ENCODE assay signal across 1 cellular context in the genomic region with DNA sequence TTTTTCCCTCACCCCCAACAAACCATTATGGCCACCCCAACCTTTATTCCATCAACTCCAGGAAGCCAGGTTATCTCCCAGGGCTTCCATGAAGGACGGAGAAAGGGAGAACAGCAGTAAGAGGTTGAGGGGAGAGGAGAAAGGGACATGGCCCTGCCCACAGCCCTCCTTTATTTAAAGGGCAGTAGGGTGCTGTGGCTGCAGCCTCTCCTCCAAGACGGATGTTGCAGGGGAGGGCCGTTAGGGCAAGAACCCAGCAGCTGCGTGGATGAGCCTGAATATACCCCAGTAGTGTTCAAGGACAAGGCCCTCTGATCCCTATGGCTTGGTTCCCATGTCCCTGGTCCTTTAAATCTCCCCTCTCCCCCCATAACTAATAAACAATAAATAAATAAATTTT.
TF ChIP-seq lines count a peak whose summit lies in the region.

No MANE protein-coding gene starts in this region.

TF ChIP-seq in IMR-90, 13 proteins besides CTCF, POLR2A, EP300 and RAD21:
- no peak for TF ChIP-seq FOS (IDR thresholded peaks at IDR 0.05; ENCODE audit: low read depth, low read length)
- TF ChIP-seq NFE2L2 (IDR thresholded peaks at IDR 0.05; ENCODE audit: low read depth, low read length), result no peak
- TF ChIP-seq SMC3 (IDR thresholded peaks at IDR 0.05; ENCODE audit: low read depth, low read length), result no peak
- no peak for TF ChIP-seq CHD1 (IDR thresholded peaks at IDR 0.05; ENCODE audit: low read depth, low read length)
- no peak for TF ChIP-seq RFX5 (IDR thresholded peaks at IDR 0.05; ENCODE audit: low read depth, low read length)
- TF ChIP-seq, protein P1, sequence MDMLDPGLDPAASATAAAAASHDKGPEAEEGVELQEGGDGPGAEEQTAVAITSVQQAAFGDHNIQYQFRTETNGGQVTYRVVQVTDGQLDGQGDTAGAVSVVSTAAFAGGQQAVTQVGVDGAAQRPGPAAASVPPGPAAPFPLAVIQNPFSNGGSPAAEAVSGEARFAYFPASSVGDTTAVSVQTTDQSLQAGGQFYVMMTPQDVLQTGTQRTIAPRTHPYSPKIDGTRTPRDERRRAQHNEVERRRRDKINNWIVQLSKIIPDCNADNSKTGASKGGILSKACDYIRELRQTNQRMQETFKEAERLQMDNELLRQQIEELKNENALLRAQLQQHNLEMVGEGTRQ (IDR thresholded peaks at IDR 0.05; ENCODE audit: low read depth, low read length), result no peak
- no peak for TF ChIP-seq MAZ (IDR thresholded peaks at IDR 0.05; ENCODE audit: borderline replicate concordance, low read depth, low read length)
- no peak for TF ChIP-seq BHLHE40 (IDR thresholded peaks at IDR 0.05; ENCODE audit: low read depth, low read length)
- TF ChIP-seq RCOR1 (IDR thresholded peaks at IDR 0.05; ENCODE audit: insufficient replicate concordance, low read length), result no peak
- no peak for TF ChIP-seq MXI1 (IDR thresholded peaks at IDR 0.05; ENCODE audit: borderline replicate concordance, low read depth, low read length)
- TF ChIP-seq, protein P2, sequence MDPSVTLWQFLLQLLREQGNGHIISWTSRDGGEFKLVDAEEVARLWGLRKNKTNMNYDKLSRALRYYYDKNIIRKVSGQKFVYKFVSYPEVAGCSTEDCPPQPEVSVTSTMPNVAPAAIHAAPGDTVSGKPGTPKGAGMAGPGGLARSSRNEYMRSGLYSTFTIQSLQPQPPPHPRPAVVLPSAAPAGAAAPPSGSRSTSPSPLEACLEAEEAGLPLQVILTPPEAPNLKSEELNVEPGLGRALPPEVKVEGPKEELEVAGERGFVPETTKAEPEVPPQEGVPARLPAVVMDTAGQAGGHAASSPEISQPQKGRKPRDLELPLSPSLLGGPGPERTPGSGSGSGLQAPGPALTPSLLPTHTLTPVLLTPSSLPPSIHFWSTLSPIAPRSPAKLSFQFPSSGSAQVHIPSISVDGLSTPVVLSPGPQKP (IDR thresholded peaks at IDR 0.05; ENCODE audit: borderline replicate concordance, low read depth, low read length), result no peak
- TF ChIP-seq MAFK (IDR thresholded peaks at IDR 0.05; ENCODE audit: low read depth, low read length), result no peak
- no peak for TF ChIP-seq CEBPB (IDR thresholded peaks at IDR 0.05; ENCODE audit: low read depth, low read length)
TF ChIP-seq in IMR-90: peak in this region for 0.
